8 cellular contexts compared by ENCODE assay signal in the genomic region with DNA sequence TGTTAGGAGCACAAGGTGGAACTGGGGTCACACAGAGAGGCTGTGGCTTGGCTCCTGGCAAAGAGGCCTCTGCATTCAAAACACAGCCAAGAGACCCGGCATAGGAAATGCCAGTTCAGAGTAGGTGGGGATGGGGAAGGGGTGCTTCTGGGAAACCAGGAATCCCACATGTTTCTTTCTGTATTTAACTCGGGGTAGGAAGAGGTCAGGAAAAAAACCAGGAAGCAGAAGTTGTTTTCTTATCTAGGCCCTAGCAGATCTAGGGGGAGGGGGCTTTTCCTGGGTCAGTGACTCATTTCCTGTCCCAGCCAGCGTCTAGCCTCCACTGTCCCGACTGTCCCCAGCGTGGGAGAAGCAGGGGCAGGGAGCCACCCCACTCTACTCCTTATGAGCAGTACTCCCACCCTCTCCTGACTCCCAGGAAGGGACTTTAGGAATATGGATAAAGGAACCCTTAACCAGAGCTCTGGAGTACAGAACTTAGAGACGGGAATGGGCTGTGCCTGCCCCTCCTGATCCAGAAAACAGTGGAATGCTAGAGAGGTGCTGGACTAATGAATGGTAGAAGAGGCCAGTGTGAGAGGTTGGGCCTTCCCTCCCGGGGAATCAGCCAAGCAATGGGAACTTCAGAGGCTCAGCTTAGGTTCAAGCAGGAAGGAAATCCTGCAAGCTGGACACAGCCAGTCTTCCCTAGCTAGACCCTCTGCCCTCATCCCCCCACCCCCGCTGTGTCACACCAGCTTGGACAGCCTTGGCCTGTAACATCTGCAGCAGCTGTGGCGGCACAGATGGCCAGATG. TPM values are rescaled to one million over a fixed set of nuclear protein-coding genes. Genes with fewer than 3 reads are reported as not detected.
A peak's percentile ranks its signal among the peaks of the same experiment; 100 is the strongest.
DNase-seq lines count a peak whose midpoint lies in the region; TF ChIP-seq lines count a peak whose summit lies in the region.

No MANE protein-coding gene starts in this region.

- peak overlapping the region; percentile 65 for H2BK120ac ChIP-seq in mesendoderm (ENCODE audit: low read depth, low read length)

- POLR2A ChIA-PET in PC-9 (lab: Charles Lee; ENCODE audit: unreplicated experiment) = interaction anchor here (0.5 to 0.6 kb wide), 2 partner anchors 190 to 823 kb away, joined by 3 to 11 read pairs; no protein-coding TSS in a partner anchor

- H2AK5ac ChIP-seq in mesendoderm (ENCODE audit: low read length) = peak overlapping the region; percentile 96

- peak overlapping the region; percentile 82 for H3K4ac ChIP-seq in mesendoderm (ENCODE audit: low read depth, low read length)

- H3K36me3 ChIP-seq in DOHH2 (ENCODE audit: control insufficient read depth, low read length) (no peaks in the 10 kb centered on the region), PC-9 (ENCODE audit: low read depth) (no peaks in the 10 kb centered on the region), mesendoderm (ENCODE audit: control insufficient read depth, insufficient read depth, low read length) (peaks cover 11% of the 10 kb centered on the region)

- CTCF ChIA-PET in PC-9 (lab: Charles Lee) = interaction anchor here (0.6 kb wide), 1 partner anchor 1055 kb away, joined by 3 read pairs; no protein-coding TSS in a partner anchor

- H3K18ac ChIP-seq in mesendoderm (ENCODE audit: low read length) = peak overlapping the region; percentile 68

- peaks cover 11% of the 10 kb centered on the region for H3K27me3 ChIP-seq in DOHH2 (ENCODE audit: control insufficient read depth, low read length)
- no peaks in the 10 kb centered on the region for H3K27me3 ChIP-seq in PC-9 (ENCODE audit: insufficient read depth, low read depth)
- no peaks in the 10 kb centered on the region for H3K27me3 ChIP-seq in mesendoderm (ENCODE audit: insufficient read depth, low read length, poor library complexity)

- H3K9me3 ChIP-seq in DOHH2 (ENCODE audit: control insufficient read depth, insufficient read depth, low read length) (no peaks in the 10 kb centered on the region), PC-9 (ENCODE audit: insufficient read depth, low read depth) (no peaks in the 10 kb centered on the region)

- TF ChIP-seq CTCF in DOHH2 (IDR thresholded peaks at IDR 0.05; ENCODE audit: low read depth, low read length, poor library complexity, severe bottlenecking) = no peak
- no peak for TF ChIP-seq CTCF in PC-9 (conservative IDR thresholded peaks at IDR 0.05)
- TF ChIP-seq CTCF in coronary artery (IDR thresholded peaks at IDR 0.05) = no peak

- H4K20me1 ChIP-seq in DOHH2 (ENCODE audit: control insufficient read depth, insufficient read depth, low read depth, low read length) (no peaks in the 10 kb centered on the region), PC-9 (ENCODE audit: insufficient read depth) (no peaks in the 10 kb centered on the region)

- WGBS in mesendoderm (ENCODE audit: extremely low coverage, insufficient coverage, low lambda C conversion rate) = no CpG with 5 or more reads among the region's 9 CpGs

- H3K4me1 ChIP-seq in DOHH2 (ENCODE audit: control insufficient read depth, low read length) (peaks cover 33% of the 10 kb centered on the region), PC-9 (replicated peaks; ENCODE audit: insufficient read depth) (peaks cover 43% of the 10 kb centered on the region), mesendoderm (ENCODE audit: control insufficient read depth, low read depth, low read length) (peaks cover 38% of the 10 kb centered on the region)

- H3K23ac ChIP-seq in mesendoderm (ENCODE audit: low read length) = peak overlapping the region; percentile 75

- peak overlapping the region; percentile 46 for H3K4me2 ChIP-seq in DOHH2 (ENCODE audit: low read length)
- H3K4me2 ChIP-seq in PC-9 = peak overlapping the region; percentile 62
- H3K4me2 ChIP-seq in mesendoderm (ENCODE audit: low read length) = no peak overlapping the region

- DNase-seq in PC-9 (peak in 1 of 2 experiments; percentile 62), coronary artery (ENCODE audit: low spot score) (peak; percentile 81), mesendoderm (peak; percentile 93), ureter (ENCODE audit: low spot score) (peak; percentile 64), NCI-H748 treated with DMSO at 0.1 percent for 48 hours (lab: John Stamatoyannopoulos, UW) (no peak), NCI-H1694 (lab: John Stamatoyannopoulos, UW) (no peak)
- no peak for DNase-seq in activated CD8-positive, alpha-beta memory T cell treated with anti-CD3 and anti-CD28 coated beads, Interleukin-2, amount 50 U/mL, for 4 hours

- no peaks in the 10 kb centered on the region for H3K9me2 ChIP-seq in DOHH2 (replicated peaks; ENCODE audit: control insufficient read depth, low read length)
- no peaks in the 10 kb centered on the region for H3K9me2 ChIP-seq in PC-9 (ENCODE audit: insufficient read depth)

- H4K5ac ChIP-seq in mesendoderm (ENCODE audit: low read length) = no peak overlapping the region

- peak overlapping the region; percentile 94 for H2BK5ac ChIP-seq in mesendoderm (ENCODE audit: low read length)

- H3K4me3 ChIP-seq in DOHH2 (ENCODE audit: low read length) (peak overlapping the region; percentile 27; the same call in 1 of the 2 replicates), PC-9 (no peak overlapping the region), coronary artery (peak overlapping the region; percentile 32), mesendoderm (ENCODE audit: low read length) (no peak overlapping the region)

- H3K79me1 ChIP-seq in mesendoderm (ENCODE audit: low read length) = peaks cover 17% of the 10 kb centered on the region

- H3F3A ChIP-seq in DOHH2 (ENCODE audit: control insufficient read depth, insufficient read depth) (no peaks in the 10 kb centered on the region), PC-9 (ENCODE audit: insufficient read depth, low read depth) (peaks cover 27% of the 10 kb centered on the region; the same call in 1 of the 2 replicates)

- peak overlapping the region; percentile 91 for H3K56ac ChIP-seq in mesendoderm (ENCODE audit: low read length)

- peak overlapping the region; percentile 61; the same call in 1 of the 2 replicates for H2AFZ ChIP-seq in PC-9

- no peak overlapping the region for H2BK15ac ChIP-seq in mesendoderm (replicated peaks; ENCODE audit: low read depth)

- H3K79me2 ChIP-seq in DOHH2 (ENCODE audit: control insufficient read depth, low read length) = no peaks in the 10 kb centered on the region
- H3K79me2 ChIP-seq in PC-9 (ENCODE audit: low read depth) = peaks cover 17% of the 10 kb centered on the region
- peaks cover 29% of the 10 kb centered on the region for H3K79me2 ChIP-seq in mesendoderm (ENCODE audit: control insufficient read depth, insufficient read depth, low read length)

- H4K8ac ChIP-seq in mesendoderm (ENCODE audit: low read depth, low read length) = no peak overlapping the region

- peak overlapping the region; percentile 60 for H3K9ac ChIP-seq in mesendoderm (ENCODE audit: low read length)

- intact Hi-C loops in PC-9 (cut with micrococcal nuclease; ENCODE audit: unreplicated experiment) = loop anchor here (5.0 kb wide), 1 partner anchor 522 kb away; no protein-coding TSS in a partner anchor

- BruUV-seq in PC-9 (replicated peaks; lab: Mats Ljungman, UMichigan) = TSS peak; percentile 91

- H3K27ac ChIP-seq in DOHH2 (ENCODE audit: low read depth, low read length) (no peak overlapping the region), PC-9 (peak overlapping the region; percentile 66), coronary artery (peak overlapping the region; percentile 91 to 96), mesendoderm (ENCODE audit: low read depth, low read length) (peak overlapping the region; percentile 92)

RNA-seq across cellular contexts. Expression of a gene that starts 5.7 kb away (rescaled TPM):
- total RNA-seq in PC-9 (2021) (26.2 and 29.8 TPM in 2 replicates), ureter (18.2 TPM)
- 100 TPM for polyA plus RNA-seq in mesendoderm (2013, experiment 1 of 2)
- 101 TPM for polyA plus RNA-seq in mesendoderm (2013, experiment 2 of 2)

RNA-seq across cellular contexts. Expression of a gene that starts 9.8 kb away (rescaled TPM):
- total RNA-seq in PC-9 (2021) = 82.6 and 99.1 TPM in 2 replicates
- 104 TPM for polyA plus RNA-seq in mesendoderm (2013, experiment 1 of 2)
- polyA plus RNA-seq in mesendoderm (2013, experiment 2 of 2) = 104 TPM
- total RNA-seq in ureter = 44.0 TPM

RNA-seq across cellular contexts. Expression of a gene that starts 12.9 kb away (rescaled TPM):
- total RNA-seq in PC-9 (2021) (21.8 and 36.4 TPM in 2 replicates), ureter (34.2 TPM)
- polyA plus RNA-seq in mesendoderm (2013, experiment 1 of 2) = 93.2 TPM
- polyA plus RNA-seq in mesendoderm (2013, experiment 2 of 2) = 90.6 TPM

RNA-seq across cellular contexts. Expression of a gene that starts 47.0 kb away (rescaled TPM):
- not detected in 2 replicates for total RNA-seq in PC-9 (2021)
- polyA plus RNA-seq in mesendoderm (2013, experiment 1 of 2) = 1.2 TPM
- polyA plus RNA-seq in mesendoderm (2013, experiment 2 of 2) = 1.3 TPM
- 2.8 TPM for total RNA-seq in ureter

RNA-seq across cellular contexts. Expression of a gene that starts 52.8 kb away (rescaled TPM):
- 26.7 and 28.1 TPM in 2 replicates for total RNA-seq in PC-9 (2021)
- 9.8 TPM for polyA plus RNA-seq in mesendoderm (2013, experiment 1 of 2)
- 9.4 TPM for polyA plus RNA-seq in mesendoderm (2013, experiment 2 of 2)
- total RNA-seq in ureter = 38.1 TPM

Comparison
In these comparisons a context has a peak if more than half of its experiments do, and no peak if none do; other contexts are left out.
1. H3K4me3 ChIP-seq: peak in DOHH2 (single experiment) and coronary artery (single experiment); none in PC-9 (single experiment) and mesendoderm (single experiment).
2. DNase-seq: peak in coronary artery (single experiment), mesendoderm (single experiment) and ureter (single experiment); none in NCI-H748 treated with DMSO at 0.1 percent for 48 hours (single experiment), NCI-H1694 (single experiment) and activated CD8-positive, alpha-beta memory T cell treated with anti-CD3 and anti-CD28 coated beads, Interleukin-2, amount 50 U/mL, for 4 hours (single experiment).